ENCODE assay signal across 16 cellular contexts in the genomic region with DNA sequence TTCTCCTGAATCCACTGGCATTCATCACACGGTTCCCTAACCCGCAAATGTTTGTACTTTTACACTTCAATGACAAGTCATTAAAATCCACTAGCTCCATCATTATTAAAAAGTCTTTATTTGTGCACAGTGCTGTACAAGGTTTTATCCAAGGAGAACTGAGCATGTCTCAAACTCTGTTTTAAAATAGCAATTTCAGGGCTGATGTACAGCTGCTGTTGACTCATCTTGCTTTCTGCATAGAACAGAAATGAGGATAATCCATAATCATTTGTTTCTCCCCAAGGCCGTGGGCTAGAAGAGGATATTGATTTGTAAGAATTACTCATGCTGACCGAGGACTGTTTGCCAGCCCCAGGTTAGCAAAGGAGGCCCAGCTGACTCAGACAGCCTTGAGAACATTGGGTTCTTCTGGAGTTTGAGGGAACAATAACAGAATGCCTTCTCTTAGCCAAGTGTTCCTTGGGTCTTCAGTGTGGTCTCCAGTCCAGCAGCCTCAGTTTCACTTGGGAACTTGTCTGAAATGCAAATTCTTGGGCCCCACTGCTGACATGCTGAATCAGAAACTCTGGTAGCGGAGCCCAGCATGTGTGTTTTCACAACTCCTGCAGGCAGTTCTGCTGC.
DNase-seq lines count a peak whose midpoint lies in the region; ATAC-seq, FAIRE-seq and TF ChIP-seq lines count a peak whose summit lies in the region.
"Had no signal": no experiment of that assay in that cellular context is flagged by ENCODE, and none has a peak within 500 bp of the region (broad histone marks: within the 10 kb centered on the region; RNA-seq: fewer than 3 reads in every experiment).

No MANE protein-coding gene starts in this region.

- no peak for ATAC-seq in A549
- ATAC-seq in GM19035 (IDR thresholded peaks at IDR 0.05; ENCODE audit: unreplicated experiment), result no peak
- ATAC-seq: activated naive CD4-positive, alpha-beta T cell treated with anti-CD3 and anti-CD28 coated beads, Interleukin-2, amount 50 U/mL, for 72 hours; T-helper 17 cell had no signal

- peak overlapping the region; percentile 29; the same call in 1 of the 3 replicates for H3K4me2 ChIP-seq in A549

- no peak for TF ChIP-seq EP300 in A549 (IDR thresholded peaks at IDR 0.05)

- POLR2A ChIA-PET in A549 (lab: Yijun Ruan, JAX), result no interaction called here

- FAIRE-seq in A549 (lab: Jason Lieb, UNC), result no peak
- FAIRE-seq: A204.1 had no signal

- H3K27me3 ChIP-seq in dorsolateral prefrontal cortex, result no peaks in the 10 kb centered on the region
- H3K27me3 ChIP-seq: tibial nerve had no signal

- no peak for DNase-seq in A549 (ENCODE audit: low read depth in 1 of 2, low spot score in 1 of 2)
- DNase-seq in RPMI7951 (ENCODE audit: low read depth), result peak; percentile 35
- DNase-seq in dorsolateral prefrontal cortex, result peak in 4 of 10 donors; percentile 27 to 44 (median 40)
- peak; percentile 35 for DNase-seq in midbrain (lab: John Stamatoyannopoulos, UW)
- no peak for DNase-seq in NCI-H2227 (lab: John Stamatoyannopoulos, UW; ENCODE audit: unreplicated experiment)
- no peak for DNase-seq in activated CD8-positive, alpha-beta memory T cell treated with anti-CD3 and anti-CD28 coated beads for 24 hours
- no peak for DNase-seq in SIG-M5 treated with dmso at 0.1 percent for 504 hours (lab: John Stamatoyannopoulos, UW; ENCODE audit: unreplicated experiment)
- DNase-seq: DMS 273 treated with DMSO at 0.1 percent for 48 hours, H9, NCI-H187 treated with DMSO at 0.1 percent for 48 hours, T-helper 17 cell had no signal

- no peak for TF ChIP-seq POLR2A in A549 (IDR thresholded peaks at IDR 0.05; ENCODE audit: low read length)

- peak overlapping the region; percentile 61 to 68; a peak in 4 of 6 replicates for H3K27ac ChIP-seq in A549
- peak overlapping the region in 45 of 59 donors; percentile 1 to 84 (median 49) for H3K27ac ChIP-seq in dorsolateral prefrontal cortex

- peaks cover 24% of the 10 kb centered on the region; the same call in 2 of the 3 replicates for H3K4me1 ChIP-seq in A549

- TF ChIP-seq CTCF in A549 (IDR thresholded peaks at IDR 0.05) (no peak), dorsolateral prefrontal cortex (IDR thresholded peaks at IDR 0.05 in 54 of 56, conservative IDR thresholded peaks at IDR 0.05 in 2 of 56; ENCODE audit: low read depth in 1 of 56, partially characterized antibody in 56 of 56) (no peak)

- CTCF ChIA-PET in A549 (lab: Yijun Ruan, JAX), result interaction anchor here (1.0 to 1.7 kb wide), 4 partner anchors 9 to 185 kb away, joined by 3 to 6 read pairs (median 4); no protein-coding TSS in a partner anchor

- 33% methylated on average over 4 of the region's 5 CpGs for WGBS in A549 (ENCODE audit: missing lambda C conversion rate)

- TF ChIP-seq RAD21 in A549 (conservative IDR thresholded peaks at IDR 0.05 in 1 of 2, IDR thresholded peaks at IDR 0.05 in 1 of 2), result no peak

- intact Hi-C loops in dorsolateral prefrontal cortex (cut with DNase I), result no loop called here

- H3K9me3 ChIP-seq in A549, result no peaks in the 10 kb centered on the region
- H3K9me3 ChIP-seq: tibial nerve had no signal

- H3K4me3 ChIP-seq in A549 (no peak overlapping the region), dorsolateral prefrontal cortex (no peak overlapping the region)
- H3K4me3 ChIP-seq: skin epidermis, tibial nerve had no signal

TF ChIP-seq in A549, 52 proteins besides CTCF, POLR2A, EP300 and RAD21:
- TF ChIP-seq CHD4 (IDR thresholded peaks at IDR 0.05; ENCODE audit: borderline replicate concordance), result no peak
- TF ChIP-seq, protein P1, sequence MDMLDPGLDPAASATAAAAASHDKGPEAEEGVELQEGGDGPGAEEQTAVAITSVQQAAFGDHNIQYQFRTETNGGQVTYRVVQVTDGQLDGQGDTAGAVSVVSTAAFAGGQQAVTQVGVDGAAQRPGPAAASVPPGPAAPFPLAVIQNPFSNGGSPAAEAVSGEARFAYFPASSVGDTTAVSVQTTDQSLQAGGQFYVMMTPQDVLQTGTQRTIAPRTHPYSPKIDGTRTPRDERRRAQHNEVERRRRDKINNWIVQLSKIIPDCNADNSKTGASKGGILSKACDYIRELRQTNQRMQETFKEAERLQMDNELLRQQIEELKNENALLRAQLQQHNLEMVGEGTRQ (IDR thresholded peaks at IDR 0.05), result no peak
- TF ChIP-seq SREBF2 (IDR thresholded peaks at IDR 0.05), result no peak
- TF ChIP-seq, protein P2, sequence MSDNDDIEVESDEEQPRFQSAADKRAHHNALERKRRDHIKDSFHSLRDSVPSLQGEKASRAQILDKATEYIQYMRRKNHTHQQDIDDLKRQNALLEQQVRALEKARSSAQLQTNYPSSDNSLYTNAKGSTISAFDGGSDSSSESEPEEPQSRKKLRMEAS (IDR thresholded peaks at IDR 0.05), result no peak
- no peak for TF ChIP-seq PHF8 (IDR thresholded peaks at IDR 0.05; ENCODE audit: borderline replicate concordance, low read depth)
- TF ChIP-seq MAFK (IDR thresholded peaks at IDR 0.05; ENCODE audit: partially characterized antibody), result no peak
- no peak for TF ChIP-seq EHMT2 (IDR thresholded peaks at IDR 0.05; ENCODE audit: low read depth)
- TF ChIP-seq, protein P3, sequence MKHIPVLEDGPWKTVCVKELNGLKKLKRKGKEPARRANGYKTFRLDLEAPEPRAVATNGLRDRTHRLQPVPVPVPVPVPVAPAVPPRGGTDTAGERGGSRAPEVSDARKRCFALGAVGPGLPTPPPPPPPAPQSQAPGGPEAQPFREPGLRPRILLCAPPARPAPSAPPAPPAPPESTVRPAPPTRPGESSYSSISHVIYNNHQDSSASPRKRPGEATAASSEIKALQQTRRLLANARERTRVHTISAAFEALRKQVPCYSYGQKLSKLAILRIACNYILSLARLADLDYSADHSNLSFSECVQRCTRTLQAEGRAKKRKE (CRISPR knock-in tag; IDR thresholded peaks at IDR 0.05; ENCODE audit: low read depth), result no peak
- no peak for TF ChIP-seq POLR2AphosphoS2 (conservative IDR thresholded peaks at IDR 0.05; ENCODE audit: low read length)
- no peak for TF ChIP-seq NR3C1 (IDR thresholded peaks at IDR 0.05)
- TF ChIP-seq ZC3H11A (IDR thresholded peaks at IDR 0.05), result no peak
- TF ChIP-seq GATA3 (IDR thresholded peaks at IDR 0.05; ENCODE audit: borderline replicate concordance), result no peak
- TF ChIP-seq, protein P4, sequence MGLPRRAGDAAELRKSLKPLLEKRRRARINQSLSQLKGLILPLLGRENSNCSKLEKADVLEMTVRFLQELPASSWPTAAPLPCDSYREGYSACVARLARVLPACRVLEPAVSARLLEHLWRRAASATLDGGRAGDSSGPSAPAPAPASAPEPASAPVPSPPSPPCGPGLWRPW (IDR thresholded peaks at IDR 0.05), result no peak
- TF ChIP-seq KDM1A (IDR thresholded peaks at IDR 0.05; ENCODE audit: low read depth), result no peak
- TF ChIP-seq FOSL2 (IDR thresholded peaks at IDR 0.05), result no peak
- TF ChIP-seq FOSL2 (CRISPR knock-in tag; IDR thresholded peaks at IDR 0.05), result no peak
TF ChIP-seq in A549: peak in this region for 0.

Comparison
In these comparisons a context has a peak if more than half of its experiments do, and no peak if none do; other contexts are left out.
1. DNase-seq: peak in RPMI7951 (single experiment) and midbrain (single experiment); none in A549 (0 of 2), NCI-H2227 (single experiment), activated CD8-positive, alpha-beta memory T cell treated with anti-CD3 and anti-CD28 coated beads for 24 hours (single experiment) and SIG-M5 treated with dmso at 0.1 percent for 504 hours (single experiment).